Comparison of ENCODE assay signal across 9 cellular contexts in the genomic region with DNA sequence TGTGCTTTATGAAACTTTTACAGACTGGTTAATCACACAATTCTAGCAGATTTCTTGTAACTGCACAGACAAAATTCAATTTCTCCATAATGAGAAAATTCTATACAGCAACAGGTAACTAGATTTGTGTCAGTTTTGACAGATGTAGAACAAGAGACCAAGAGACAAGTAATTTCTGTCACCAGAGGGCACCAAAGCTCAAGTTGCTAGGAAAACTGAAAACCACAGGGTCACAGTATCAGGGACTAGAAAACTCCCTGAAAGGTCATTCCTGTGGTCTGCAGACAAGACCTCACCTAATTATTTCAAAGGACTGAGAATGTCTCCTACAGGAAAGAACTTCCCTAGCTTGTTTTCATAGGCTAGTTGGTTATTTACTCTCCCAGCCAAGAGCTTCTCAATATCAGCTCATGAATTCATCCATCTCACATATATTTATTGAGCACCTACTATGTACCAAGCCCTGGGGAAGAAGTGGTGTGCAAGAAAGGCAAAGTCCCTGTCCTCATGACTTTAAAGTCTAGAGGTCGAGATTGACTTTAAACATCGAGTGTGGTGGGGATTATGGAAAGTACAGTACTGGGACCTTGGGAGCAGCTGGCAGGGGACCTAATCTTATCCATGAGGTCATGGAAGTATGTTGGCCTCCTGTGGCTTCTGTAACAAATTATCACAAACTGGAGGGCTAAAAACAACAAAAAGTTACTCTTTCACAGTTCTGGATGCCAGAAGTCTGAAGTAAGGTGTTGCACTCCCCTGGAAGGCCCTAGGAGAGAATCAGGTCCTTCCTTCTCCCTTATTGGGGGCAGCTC.
DNase-seq lines count a peak whose midpoint lies in the region; ATAC-seq, FAIRE-seq and TF ChIP-seq lines count a peak whose summit lies in the region.
"Had no signal": no experiment of that assay in that cellular context is flagged by ENCODE, and none has a peak within 500 bp of the region (broad histone marks: within the 10 kb centered on the region; RNA-seq: fewer than 3 reads in every experiment).

No MANE protein-coding gene starts in this region.

- H3K4me1 Mint-ChIP-seq in effector memory CD8-positive, alpha-beta T cell (ENCODE audit: low read depth in 2 of 2) = peaks cover 11 to 14% of the 10 kb centered on the region in 2 donors

- no peak overlapping the region for H3K9ac ChIP-seq in DND-41 (ENCODE audit: low read depth, low read length)

- H3K27ac ChIP-seq in 22Rv1 (no peak overlapping the region), DND-41 (ENCODE audit: low read length) (no peak overlapping the region)

- H3K4me3 Mint-ChIP-seq in effector memory CD8-positive, alpha-beta T cell = no peak overlapping the region

- no peaks in the 10 kb centered on the region for H3K36me3 Mint-ChIP-seq in effector memory CD8-positive, alpha-beta T cell (ENCODE audit: insufficient read depth)

- H3K36me3 ChIP-seq in DND-41 (ENCODE audit: insufficient read depth, low read length) = no peaks in the 10 kb centered on the region

- H3K27ac Mint-ChIP-seq in effector memory CD8-positive, alpha-beta T cell = no peak overlapping the region

- peak; percentile 80 for ATAC-seq in DND-41 (ENCODE audit: insufficient read depth, low read depth)
- ATAC-seq in effector memory CD8-positive, alpha-beta T cell (replicated peaks) = peak; percentile 59

- H2AFZ ChIP-seq in DND-41 (ENCODE audit: low read depth, low read length) = no peak overlapping the region

- peak; percentile 86 for TF ChIP-seq CTCF in 22Rv1 (IDR thresholded peaks at IDR 0.05)
- TF ChIP-seq CTCF in DND-41 (IDR thresholded peaks at IDR 0.05; ENCODE audit: borderline replicate concordance, extremely low read depth, low read length, poor library complexity, severe bottlenecking) = peak; percentile 76

- no peak overlapping the region for H3K4me3 ChIP-seq in DND-41 (ENCODE audit: low read depth in 1 of 2, low read length in 2 of 2)

- H4K20me1 ChIP-seq in DND-41 (ENCODE audit: insufficient read depth, low read length) = no peaks in the 10 kb centered on the region

- H3K9me3 Mint-ChIP-seq in effector memory CD8-positive, alpha-beta T cell = no peaks in the 10 kb centered on the region

- peaks cover 30 to 35% of the 10 kb centered on the region in 2 donors for H3K27me3 Mint-ChIP-seq in effector memory CD8-positive, alpha-beta T cell

- DNase-seq in DND-41 (peak; percentile 50), KG1 (lab: John Stamatoyannopoulos, UW) (peak; percentile 62), RPMI8226 (peak; percentile 61), medulla oblongata (ENCODE audit: extremely low spot score) (peak; percentile 89), H54 (ENCODE audit: insufficient read length, low spot score) (no peak), HPDE6-E6E7 (ENCODE audit: extremely low spot score) (no peak)
- peak; percentile 20 to 28 (median 27) for DNase-seq in effector memory CD8-positive, alpha-beta T cell

- H3K27me3 ChIP-seq in DND-41 (ENCODE audit: insufficient read depth, low read length, poor library complexity) = no peaks in the 10 kb centered on the region

- no peaks in the 10 kb centered on the region for H3K79me2 ChIP-seq in DND-41 (ENCODE audit: insufficient read depth, low read length)

- H3K4me2 ChIP-seq in DND-41 (ENCODE audit: insufficient read depth, low read length) = no peak overlapping the region

- FAIRE-seq in H54 (lab: Jason Lieb, UNC) = no peak
- FAIRE-seq: colon had no signal

- no peak for TF ChIP-seq POLR2A in H54 (IDR thresholded peaks at IDR 0.05; ENCODE audit: low read depth, low read length)

- no peaks in the 10 kb centered on the region for H3K4me1 ChIP-seq in DND-41 (ENCODE audit: insufficient read depth, low read length)

- H3K9me3 ChIP-seq in DND-41 (ENCODE audit: insufficient read depth, low read length, severe bottlenecking) = no peaks in the 10 kb centered on the region

Comparison
In these comparisons a context has a peak if more than half of its experiments do, and no peak if none do; other contexts are left out.
1. DNase-seq: peak in DND-41 (single experiment), KG1 (single experiment), RPMI8226 (single experiment), effector memory CD8-positive, alpha-beta T cell (3 of 3) and medulla oblongata (single experiment); none in H54 (single experiment) and HPDE6-E6E7 (single experiment).